In genomic region chr5:116980581-116980980, GRCh38 we compare ENCODE assay signal across 9 cellular contexts.
"Had no signal": no experiment of that assay in that cellular context is flagged by ENCODE, and none has a peak within 500 bp of the region (broad histone marks: within the 10 kb centered on the region; RNA-seq: fewer than 3 reads in every experiment).

No MANE protein-coding gene starts in this region.

- DNase-seq: GM23248, GOT3, H7, H9, HCEC 1CT, HFFc6 had no signal

- H3K4me1 ChIP-seq: HAP-1 had no signal

- H2AFZ ChIP-seq: GM23248, GM23338 had no signal

- H3K4me2 ChIP-seq: GM23338 had no signal

- H3K4me3 Mint-ChIP-seq: GM23338, H9, HFFc6 had no signal

- H3K36me3 ChIP-seq: HAP-1 had no signal

- H3K4me1 Mint-ChIP-seq: GM23338, H9 had no signal

- ATAC-seq: GM23338, HCT116 had no signal

- H3K27ac Mint-ChIP-seq: GM23338, H9, HFFc6 had no signal

- H3K4me3 ChIP-seq: GM23248, GM23338, HAP-1 had no signal

- H3K9me3 ChIP-seq: HAP-1 had no signal

- H3K27ac ChIP-seq: GM23248 had no signal

- H3K9ac ChIP-seq: GM23248 had no signal
